Comparison of ENCODE assay signal across 1 cellular context in genomic region chr5:74633710-74634109, GRCh38.
TF ChIP-seq lines count a peak whose summit lies in the region.

No MANE protein-coding gene starts in this region.

TF ChIP-seq in A549, 52 proteins besides CTCF, POLR2A, EP300 and RAD21:
- TF ChIP-seq FOXS1 (CRISPR knock-in tag; IDR thresholded peaks at IDR 0.05) (no peak), HDAC2 (IDR thresholded peaks at IDR 0.05) (no peak), RARB (CRISPR knock-in tag; IDR thresholded peaks at IDR 0.05) (no peak), ELK1 (IDR thresholded peaks at IDR 0.05; ENCODE audit: low read depth, low read length) (no peak), NR3C1 (IDR thresholded peaks at IDR 0.05) (no peak), SREBF2 (IDR thresholded peaks at IDR 0.05) (no peak), RCOR1 (IDR thresholded peaks at IDR 0.05; ENCODE audit: low read depth, low read length) (no peak), HOXB5 (CRISPR knock-in tag; IDR thresholded peaks at IDR 0.05) (no peak), MAFK (IDR thresholded peaks at IDR 0.05; ENCODE audit: partially characterized antibody) (no peak), EHF (CRISPR knock-in tag; IDR thresholded peaks at IDR 0.05) (no peak), USF2 (IDR thresholded peaks at IDR 0.05) (no peak), E2F6 (IDR thresholded peaks at IDR 0.05; ENCODE audit: borderline replicate concordance, low read depth) (no peak), CHD4 (IDR thresholded peaks at IDR 0.05; ENCODE audit: borderline replicate concordance) (no peak), MAX (IDR thresholded peaks at IDR 0.05) (no peak)
